1 cellular context compared by ENCODE assay signal in the genomic region with DNA sequence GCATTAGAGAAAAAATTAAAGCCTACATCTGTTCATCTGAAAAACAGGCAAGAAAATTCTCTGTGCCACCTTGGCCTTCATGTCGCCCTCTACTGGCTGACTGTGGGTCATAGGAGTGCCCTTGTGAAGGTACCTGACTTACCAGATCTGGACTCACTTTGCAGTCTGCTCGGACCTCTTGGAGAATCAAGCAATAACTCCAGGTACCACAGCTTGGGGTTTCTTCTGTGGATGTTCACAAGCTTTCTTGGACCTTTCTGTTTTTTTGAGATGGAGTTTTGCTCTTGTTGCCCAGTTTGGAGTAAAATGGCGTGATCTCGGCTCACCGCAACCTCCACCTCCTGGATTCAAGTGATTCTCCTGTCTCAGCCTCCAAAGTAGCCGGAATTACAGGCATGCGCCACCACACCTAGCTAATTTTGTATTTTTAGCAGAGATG.
A peak's percentile ranks its signal among the peaks of the same experiment; 100 is the strongest.
TF ChIP-seq lines count a peak whose summit lies in the region.

No MANE protein-coding gene starts in this region.

TF ChIP-seq in K562, 482 proteins besides CTCF, POLR2A, EP300 and RAD21:
- TF ChIP-seq XRCC5 (IDR thresholded peaks at IDR 0.05; ENCODE audit: low read depth, low read length) (no peak), ZNF165 (CRISPR knock-in tag; IDR thresholded peaks at IDR 0.05; ENCODE audit: borderline replicate concordance) (0 out of 2 replicates have a peak, but pooled peaks have one; percentile 26), KAT8 (IDR thresholded peaks at IDR 0.05; ENCODE audit: low read depth) (no peak)
- TF ChIP-seq, protein P1, sequence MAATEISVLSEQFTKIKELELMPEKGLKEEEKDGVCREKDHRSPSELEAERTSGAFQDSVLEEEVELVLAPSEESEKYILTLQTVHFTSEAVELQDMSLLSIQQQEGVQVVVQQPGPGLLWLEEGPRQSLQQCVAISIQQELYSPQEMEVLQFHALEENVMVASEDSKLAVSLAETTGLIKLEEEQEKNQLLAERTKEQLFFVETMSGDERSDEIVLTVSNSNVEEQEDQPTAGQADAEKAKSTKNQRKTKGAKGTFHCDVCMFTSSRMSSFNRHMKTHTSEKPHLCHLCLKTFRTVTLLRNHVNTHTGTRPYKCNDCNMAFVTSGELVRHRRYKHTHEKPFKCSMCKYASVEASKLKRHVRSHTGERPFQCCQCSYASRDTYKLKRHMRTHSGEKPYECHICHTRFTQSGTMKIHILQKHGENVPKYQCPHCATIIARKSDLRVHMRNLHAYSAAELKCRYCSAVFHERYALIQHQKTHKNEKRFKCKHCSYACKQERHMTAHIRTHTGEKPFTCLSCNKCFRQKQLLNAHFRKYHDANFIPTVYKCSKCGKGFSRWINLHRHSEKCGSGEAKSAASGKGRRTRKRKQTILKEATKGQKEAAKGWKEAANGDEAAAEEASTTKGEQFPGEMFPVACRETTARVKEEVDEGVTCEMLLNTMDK (IDR thresholded peaks at IDR 0.05; ENCODE audit: borderline replicate concordance, insufficient read depth, low read depth, low read length, poor library complexity, severe bottlenecking) = peak; percentile 72
